ENCODE assay signal across 30 cellular contexts in genomic region chr19:47491358-47492136, GRCh38. TPM values are rescaled to one million over a fixed set of nuclear protein-coding genes. Genes with fewer than 3 reads are reported as not detected.
DNase-seq lines count a peak whose midpoint lies in the region; ATAC-seq, FAIRE-seq and TF ChIP-seq lines count a peak whose summit lies in the region.
"Had no signal": no experiment of that assay in that cellular context is flagged by ENCODE, and none has a peak within 500 bp of the region (broad histone marks: within the 10 kb centered on the region; RNA-seq: fewer than 3 reads in every experiment).

No MANE protein-coding gene starts in this region.

- 78% methylated on average over 22 of the region's 22 CpGs for WGBS in right cardiac atrium
- 90% methylated on average over 22 of the region's 22 CpGs for WGBS in GM12878 (ENCODE audit: insufficient coverage, insufficient replicate concordance, low lambda C conversion rate, missing lambda C conversion rate)
- no CpG with 5 or more reads among the region's 22 CpGs for WGBS in neuronal stem cell (ENCODE audit: extremely low coverage in 2 of 2, insufficient read length in 2 of 2, insufficient replicate concordance in 1 of 2), 2 donors

- peak overlapping the region; percentile 47 for H2BK120ac ChIP-seq in neuronal stem cell (ENCODE audit: low read depth, low read length)

- no peak overlapping the region for H3K4me3 ChIP-seq in right cardiac atrium (ENCODE audit: low read length)
- no peak overlapping the region for H3K4me3 ChIP-seq in GM12878
- H3K4me3 ChIP-seq in neuronal stem cell (ENCODE audit: low read length in 2 of 2): no peak overlapping the region
- H3K4me3 ChIP-seq: colonic mucosa, hepatocyte, neural progenitor cell, SJSA1 had no signal

- TF ChIP-seq CTCF in GM12878 (IDR thresholded peaks at IDR 0.05 in 2 of 3, conservative IDR thresholded peaks at IDR 0.05 in 1 of 3; ENCODE audit: control insufficient read depth in 2 of 3, extremely low read depth in 1 of 3, insufficient read depth in 1 of 3, low read depth in 3 of 3, low read length in 3 of 3): no peak

- H2AK5ac ChIP-seq in neuronal stem cell (ENCODE audit: low read depth, low read length): no peak overlapping the region

- H2AFZ ChIP-seq in GM12878 (ENCODE audit: control insufficient read depth, low read depth, low read length): no peak overlapping the region
- no peak overlapping the region for H2AFZ ChIP-seq in neuronal stem cell (ENCODE audit: low read length)
- H2AFZ ChIP-seq: hepatocyte, neural progenitor cell had no signal

- DNase-seq in right cardiac atrium: peak in 2 of 3 donors; percentile 34 to 55
- DNase-seq in left ventricle myocardium superior: no peak
- no peak for DNase-seq in GM12878 (ENCODE audit: low read depth, low spot score)
- no peak for DNase-seq in neuronal stem cell (ENCODE audit: low spot score)
- no peak for DNase-seq in GM19239 (ENCODE audit: insufficient read length, low spot score)
- no peak for DNase-seq in mucosa of gallbladder (ENCODE audit: low spot score)
- DNase-seq: activated CD8-positive, alpha-beta memory T cell treated with anti-CD3 and anti-CD28 coated beads, Interleukin-2, amount 50 U/mL, for 48 hours; amniotic stem cell; CD4-positive, alpha-beta T cell; colonic mucosa; DND-41; effector CD8-positive, alpha-beta T cell; KBM-7; left colon; NCI-H1105; NCI-H187; NCI-H446 treated with DMSO at 0.1 percent for 48 hours; NCI-H82; stimulated activated CD4-positive, alpha-beta T cell treated with anti-CD3 and anti-CD28 coated beads, Interleukin-4, amount 100 ng/mL, for 24 hours had no signal

- H3K4me1 ChIP-seq in right cardiac atrium (ENCODE audit: control insufficient read depth, insufficient read depth, low read length) (no peaks in the 10 kb centered on the region), GM12878 (ENCODE audit: control insufficient read depth, insufficient read depth, low read length) (peaks cover 14% of the 10 kb centered on the region), neuronal stem cell (ENCODE audit: control insufficient read depth in 2 of 2, insufficient read depth in 1 of 2, low read depth in 1 of 2, low read length in 2 of 2) (peaks cover 0 to 5% of the 10 kb centered on the region in 2 donors)
- H3K4me1 ChIP-seq: colonic mucosa, neural progenitor cell, SJSA1 had no signal

- TF ChIP-seq EP300 in GM12878 (IDR thresholded peaks at IDR 0.05; ENCODE audit: borderline replicate concordance in 1 of 2, control insufficient read depth in 1 of 2, low read depth in 2 of 2, low read length in 2 of 2): no peak

- H4K20me1 ChIP-seq in GM12878 (ENCODE audit: control insufficient read depth, insufficient read depth): no peaks in the 10 kb centered on the region; the same call in 1 of the 2 replicates

- POLR2A ChIA-PET in GM12878 (lab: Charles Lee): interaction anchor here (0.6 kb wide), 1 partner anchor 62 kb away, joined by 3 read pairs; no protein-coding TSS in a partner anchor

- H3K4me2 ChIP-seq in GM12878 (ENCODE audit: control insufficient read depth, insufficient read depth) (no peak overlapping the region), neuronal stem cell (ENCODE audit: insufficient read depth, low read length, poor library complexity, severe bottlenecking) (no peak overlapping the region)
- H3K4me2 ChIP-seq: hepatocyte, neural progenitor cell had no signal

- in situ Hi-C loops in GM12878 (cut with MboI): no loop called here

- RAD21 ChIA-PET in GM12878 (lab: Charles Lee; ENCODE audit: unreplicated experiment): no interaction called here

- intact Hi-C loops in right cardiac atrium (cut with DNase I): no loop called here
- intact Hi-C loops in left ventricle myocardium superior (cut with micrococcal nuclease): no loop called here
- intact Hi-C loops in GM12878 (cut with micrococcal nuclease; ENCODE audit: unreplicated experiment): no loop called here

- no peak overlapping the region for H3K14ac ChIP-seq in neuronal stem cell (ENCODE audit: low read length)

- CTCF ChIA-PET in GM12878 (lab: Yijun Ruan, JAX): interaction anchor here (0.9 kb wide), 1 partner anchor 206 kb away, joined by 3 read pairs; no protein-coding TSS in a partner anchor

- no peak for FAIRE-seq in GM12878 (lab: Jason Lieb, UNC)
- no peak for FAIRE-seq in GM19239 (lab: Jason Lieb, UNC)
- FAIRE-seq: D721Med, H1, RCC 7860 had no signal

- H3K79me2 ChIP-seq in GM12878 (ENCODE audit: control insufficient read depth, insufficient read depth, low read length): no peaks in the 10 kb centered on the region
- H3K79me2 ChIP-seq: hepatocyte had no signal

- H3K4ac ChIP-seq in neuronal stem cell (ENCODE audit: low read length): no peak overlapping the region

- no peak overlapping the region for H3K18ac ChIP-seq in neuronal stem cell (ENCODE audit: low read length)

- no peak overlapping the region for H2BK15ac ChIP-seq in neuronal stem cell (ENCODE audit: low read length)

- H2BK12ac ChIP-seq in neuronal stem cell (ENCODE audit: low read length): no peak overlapping the region

- no peak for TF ChIP-seq RAD21 in GM12878 (IDR thresholded peaks at IDR 0.05; ENCODE audit: insufficient read depth, low read depth, low read length)

- no peak overlapping the region for H3K27ac ChIP-seq in right cardiac atrium (ENCODE audit: low read length)
- no peak overlapping the region for H3K27ac ChIP-seq in GM12878 (ENCODE audit: control insufficient read depth, insufficient read depth)
- no peak overlapping the region for H3K27ac ChIP-seq in neuronal stem cell (replicated peaks; ENCODE audit: low read length)
- H3K27ac ChIP-seq: colonic mucosa, epithelial cell of prostate, hepatocyte, neural progenitor cell, SJSA1 had no signal

- no TSS peak for BruUV-seq in GM12878 (replicated peaks; lab: Mats Ljungman, UMichigan)

- H4K8ac ChIP-seq in neuronal stem cell (ENCODE audit: low read depth, low read length): peak overlapping the region; percentile 17

- H4K91ac ChIP-seq in neuronal stem cell (ENCODE audit: low read depth, low read length, poor library complexity): no peak overlapping the region

- TF ChIP-seq POLR2A in GM12878 (IDR thresholded peaks at IDR 0.05; ENCODE audit: low read depth, low read length): 0 out of 2 replicates have a peak, but pooled peaks have one; percentile 19

- SMC1A ChIA-PET in GM12878 (lab: Charles Lee; ENCODE audit: uncharacterized antibody, unreplicated experiment): no interaction called here

- H3K79me1 ChIP-seq in neuronal stem cell (ENCODE audit: low read depth, low read length): peaks cover 19% of the 10 kb centered on the region

- H3K36me3 ChIP-seq in GM12878 (ENCODE audit: control insufficient read depth in 2 of 2, insufficient read depth in 2 of 2, low read length in 1 of 2): peaks cover 18 to 27% of the 10 kb centered on the region in 2 experiments
- H3K36me3 ChIP-seq in neuronal stem cell (replicated peaks in 1 of 2; ENCODE audit: control insufficient read depth in 2 of 2, insufficient read depth in 2 of 2, low read length in 2 of 2): peaks cover 15 to 55% of the 10 kb centered on the region in 2 donors
- H3K36me3 ChIP-seq: colonic mucosa, neural progenitor cell had no signal

- H2BK5ac ChIP-seq in neuronal stem cell (ENCODE audit: low read length): peak overlapping the region; percentile 94

- H3K23ac ChIP-seq in neuronal stem cell (ENCODE audit: low read depth, low read length, poor library complexity): peak overlapping the region; percentile 73

- H3K9me3 ChIP-seq in right cardiac atrium (ENCODE audit: control insufficient read depth, low read length) (no peaks in the 10 kb centered on the region), GM12878 (replicated peaks; ENCODE audit: control insufficient read depth, insufficient read depth, low read length) (no peaks in the 10 kb centered on the region), neuronal stem cell (replicated peaks in 1 of 2; ENCODE audit: control insufficient read depth in 2 of 2, insufficient read depth in 1 of 2, low read depth in 1 of 2, low read length in 2 of 2) (peaks cover 0 to 2% of the 10 kb centered on the region in 2 donors)
- H3K9me3 ChIP-seq: colonic mucosa, SJSA1 had no signal

- ATAC-seq in right cardiac atrium: no peak
- no peak for ATAC-seq in left ventricle myocardium superior
- ATAC-seq in GM12878: no peak
- ATAC-seq in HG02938 (IDR thresholded peaks at IDR 0.05; ENCODE audit: unreplicated experiment): no peak
- ATAC-seq: activated CD8-positive, alpha-beta T cell treated with anti-CD3 and anti-CD28 coated beads for 36 hours; left colon had no signal

- H3K9ac ChIP-seq in GM12878 (ENCODE audit: control insufficient read depth, insufficient read depth, low read length) (no peak overlapping the region), neuronal stem cell (ENCODE audit: low read depth, low read length, poor library complexity) (peak overlapping the region; percentile 44)
- H3K9ac ChIP-seq: neural progenitor cell had no signal

- no peaks in the 10 kb centered on the region for H3K27me3 ChIP-seq in right cardiac atrium (ENCODE audit: control insufficient read depth, insufficient read depth)
- H3K27me3 ChIP-seq in GM12878 (replicated peaks in 1 of 2; ENCODE audit: control insufficient read depth in 2 of 2, insufficient read depth in 2 of 2, low read length in 1 of 2): no peaks in the 10 kb centered on the region
- no peaks in the 10 kb centered on the region for H3K27me3 ChIP-seq in neuronal stem cell (ENCODE audit: control insufficient read depth in 3 of 3, insufficient read depth in 3 of 3, low read depth in 1 of 3, low read length in 3 of 3)
- H3K27me3 ChIP-seq: colonic mucosa, hepatocyte, neural progenitor cell, SJSA1 had no signal

RNA-seq across cellular contexts. Expression of gene KPTN, which starts 7.5 kb away (rescaled TPM):
- total RNA-seq in right cardiac atrium (1 to 10 TPM; 6.4 to 9.4 (median 7.8) TPM), left ventricle myocardium superior (12.3 TPM), GM12878 (2014; rRNA removed) (5.4 and 5.6 TPM in 2 replicates), GM12878 (2014; rRNA removed; fragmentation: Illumina TruSeq; extraction: Trizol) (3.4 and 4.2 TPM in 2 replicates), GM12878 (2021) (9.2 and 10.6 TPM in 2 replicates), mucosa of gallbladder (16.3 TPM)
- polyA plus RNA-seq in right cardiac atrium (9.9 TPM), GM12878 (2011; rRNA removed) (1.9 and 5.1 TPM in 2 replicates), GM12878 (2014; fragmentation: Illumina TruSeq; extraction: Trizol) (6.6 and 6.7 TPM in 2 replicates), GM12878 (2014; fragmentation: Nextera tagmentation; extraction: Ambion mirVana) (1 to 10 TPM in 1 of 2 experiments, under 1 TPM in 1; 0.60 to 2.1 TPM), GM12878 (2014; rRNA removed) (7.4 and 8.7 TPM in 2 replicates), GM12878 (2016; fragmentation: Nextera tagmentation; extraction: Ambion mirVana) (10 to 100 TPM in 1 of 2 experiments, 1 to 10 TPM in 1; 10.0 to 10.1 TPM)
- 1.7 and 2.0 TPM in 2 replicates for total RNA-seq in GM12878 (2013; cell fraction: nucleolus; rRNA removed)
- polyA plus RNA-seq in GM12878 (2011; ENCODE audit: low read depth): 5.3 TPM
- 5.7 and 6.3 TPM in 2 replicates for polyA plus RNA-seq in GM12878 (2011; cell fraction: cytosol; rRNA removed)
- polyA plus RNA-seq in GM12878 (2011; cell fraction: nucleus; rRNA removed): 20.2 and 22.2 TPM in 2 replicates
- polyA plus RNA-seq in GM12878 (2012): 5.7 and 6.7 TPM in 2 replicates
- 2.4 and 2.8 TPM in 2 replicates for polyA minus RNA-seq in GM12878 (2011; rRNA and poly(A)+ RNA removed)
- 2.0 and 4.6 TPM in 2 replicates for polyA minus RNA-seq in GM12878 (2011; cell fraction: cytosol; rRNA and poly(A)+ RNA removed)
- polyA minus RNA-seq in GM12878 (2011; cell fraction: nucleus; rRNA and poly(A)+ RNA removed): 1.1 and 2.6 TPM in 2 replicates
- polyA plus RNA-seq in neuronal stem cell (2013, experiment 1 of 2): 17.3 TPM
- polyA plus RNA-seq in neuronal stem cell (2013, experiment 2 of 2): 17.4 TPM

RNA-seq across cellular contexts. Expression of gene SLC8A2, which starts 19.9 kb away (rescaled TPM):
- total RNA-seq in right cardiac atrium (under 1 TPM in 2 of 4 donors, not detected in 2; 0.09 to 0.26 TPM), left ventricle myocardium superior (not detected), GM12878 (2014; rRNA removed) (not detected in 2 replicates), GM12878 (2014; rRNA removed; fragmentation: Illumina TruSeq; extraction: Trizol) (not detected in 2 replicates), GM12878 (2021) (not detected in 2 replicates), mucosa of gallbladder (5.1 TPM)
- polyA plus RNA-seq in right cardiac atrium (0.36 TPM), GM12878 (2011; rRNA removed) (not detected in 2 replicates), GM12878 (2014; fragmentation: Illumina TruSeq; extraction: Trizol) (not detected in 2 replicates), GM12878 (2014; fragmentation: Nextera tagmentation; extraction: Ambion mirVana) (not detected), GM12878 (2014; rRNA removed) (not detected in 2 replicates), GM12878 (2016; fragmentation: Nextera tagmentation; extraction: Ambion mirVana) (not detected)
- not detected in 2 replicates for total RNA-seq in GM12878 (2013; cell fraction: nucleolus; rRNA removed)
- polyA plus RNA-seq in GM12878 (2011; ENCODE audit: low read depth): not detected
- polyA plus RNA-seq in GM12878 (2011; cell fraction: cytosol; rRNA removed): 0.18 TPM in 1 of 2 replicates, not detected in the other
- 0.03 and 0.06 TPM in 2 replicates for polyA plus RNA-seq in GM12878 (2011; cell fraction: nucleus; rRNA removed)
- 0.03 and 0.06 TPM in 2 replicates for polyA plus RNA-seq in GM12878 (2012)
- not detected in 2 replicates for polyA minus RNA-seq in GM12878 (2011; rRNA and poly(A)+ RNA removed)
- not detected in 2 replicates for polyA minus RNA-seq in GM12878 (2011; cell fraction: cytosol; rRNA and poly(A)+ RNA removed)
- not detected in 2 replicates for polyA minus RNA-seq in GM12878 (2011; cell fraction: nucleus; rRNA and poly(A)+ RNA removed)
- polyA plus RNA-seq in neuronal stem cell (2013, experiment 1 of 2): 4.7 TPM
- 5.5 TPM for polyA plus RNA-seq in neuronal stem cell (2013, experiment 2 of 2)
- total RNA-seq: activated T-helper 2 cell treated with anti-CD3 and anti-CD28 coated beads, Interferon-gamma antibody, Interleukin-2, Interleukin-4, amounts not matched to agents 10 μg/mL and 5 μg/mL and 100 μg/mL, durations not matched to agents 14 hours and 24 hours and 36 hours; CD4-positive, alpha-beta T cell; MCF 10A; SJSA1 had no signal

RNA-seq across cellular contexts. Expression of gene NAPA, which starts 23.3 kb away (rescaled TPM):
- total RNA-seq in right cardiac atrium (100 to 1,000 TPM in 3 of 4 donors, 10 to 100 TPM in 1; 91.7 to 111 (median 105) TPM), left ventricle myocardium superior (123 TPM), GM12878 (2014; rRNA removed) (95.1 and 106 TPM in 2 replicates), GM12878 (2014; rRNA removed; fragmentation: Illumina TruSeq; extraction: Trizol) (49.2 and 50.1 TPM in 2 replicates), GM12878 (2021) (95.1 and 98.1 TPM in 2 replicates), mucosa of gallbladder (155 TPM)
- polyA plus RNA-seq in right cardiac atrium (102 TPM), GM12878 (2011; rRNA removed) (71.9 and 121 TPM in 2 replicates), GM12878 (2014; fragmentation: Illumina TruSeq; extraction: Trizol) (38.0 and 74.6 TPM in 2 replicates), GM12878 (2014; fragmentation: Nextera tagmentation; extraction: Ambion mirVana) (10 to 100 TPM in 1 of 2 experiments, 1 to 10 TPM in 1; 8.2 to 17.4 TPM), GM12878 (2014; rRNA removed) (138 and 149 TPM in 2 replicates), GM12878 (2016; fragmentation: Nextera tagmentation; extraction: Ambion mirVana) (100 to 1,000 TPM; 175 to 193 TPM)
- total RNA-seq in GM12878 (2013; cell fraction: nucleolus; rRNA removed): 18.9 and 30.0 TPM in 2 replicates
- 38.7 TPM for polyA plus RNA-seq in GM12878 (2011; ENCODE audit: low read depth)
- polyA plus RNA-seq in GM12878 (2011; cell fraction: cytosol; rRNA removed): 116 and 157 TPM in 2 replicates
- polyA plus RNA-seq in GM12878 (2011; cell fraction: nucleus; rRNA removed): 116 and 132 TPM in 2 replicates
- 69.6 and 75.3 TPM in 2 replicates for polyA plus RNA-seq in GM12878 (2012)
- polyA minus RNA-seq in GM12878 (2011; rRNA and poly(A)+ RNA removed): 97.4 and 134 TPM in 2 replicates
- 53.1 and 76.0 TPM in 2 replicates for polyA minus RNA-seq in GM12878 (2011; cell fraction: cytosol; rRNA and poly(A)+ RNA removed)
- 31.8 and 40.2 TPM in 2 replicates for polyA minus RNA-seq in GM12878 (2011; cell fraction: nucleus; rRNA and poly(A)+ RNA removed)
- polyA plus RNA-seq in neuronal stem cell (2013, experiment 1 of 2): 50.2 TPM
- 49.4 TPM for polyA plus RNA-seq in neuronal stem cell (2013, experiment 2 of 2)

Comparison
In these comparisons a context has a peak if more than half of its experiments do, and no peak if none do; other contexts are left out.
1. DNase-seq: peak in right cardiac atrium (2 of 3); none in left ventricle myocardium superior (single experiment), GM12878 (single experiment), neuronal stem cell (single experiment), GM19239 (single experiment) and mucosa of gallbladder (single experiment).